ENCODE assay signal across 1 cellular context in genomic region chr19:58474997-58475713, GRCh38.
A peak's percentile ranks its signal among the peaks of the same experiment; 100 is the strongest.
TF ChIP-seq lines count a peak whose summit lies in the region.

No MANE protein-coding gene starts in this region.

TF ChIP-seq in K562, 482 proteins besides CTCF, POLR2A, EP300 and RAD21 (continued from another document and continues in another):
- TF ChIP-seq ATF4 (CRISPR knock-in tag; IDR thresholded peaks at IDR 0.05) (no peak), NEUROD1 (IDR thresholded peaks at IDR 0.05; ENCODE audit: borderline replicate concordance, low read depth, low read length, partially characterized antibody) (no peak), ZNF592 (IDR thresholded peaks at IDR 0.05) (no peak), SIN3B (IDR thresholded peaks at IDR 0.05; ENCODE audit: low read depth) (no peak), NFE2L1 (tag; IDR thresholded peaks at IDR 0.05; ENCODE audit: borderline replicate concordance, low read depth) (no peak), ZNF124 (CRISPR knock-in tag; IDR thresholded peaks at IDR 0.05) (no peak), CBX2 (IDR thresholded peaks at IDR 0.05; ENCODE audit: insufficient read depth, low read length, poor library complexity, severe bottlenecking) (no peak), MXD1 (CRISPR knock-in tag; IDR thresholded peaks at IDR 0.05; ENCODE audit: borderline replicate concordance, poor library complexity, severe bottlenecking) (no peak), ZNF395 (CRISPR knock-in tag; IDR thresholded peaks at IDR 0.05) (no peak), CGGBP1 (CRISPR knock-in tag; IDR thresholded peaks at IDR 0.05) (no peak), EWSR1 (IDR thresholded peaks at IDR 0.05; ENCODE audit: borderline replicate concordance, low read depth, partially characterized antibody) (no peak), FOXA3 (CRISPR knock-in tag; conservative IDR thresholded peaks at IDR 0.05 in 1 of 2, IDR thresholded peaks at IDR 0.05 in 1 of 2) (no peak), TGIF2 (CRISPR knock-in tag; IDR thresholded peaks at IDR 0.05) (no peak), SMARCC2 (IDR thresholded peaks at IDR 0.05; ENCODE audit: low read depth) (no peak), ZNF431 (CRISPR knock-in tag; IDR thresholded peaks at IDR 0.05) (no peak), SMARCE1 (IDR thresholded peaks at IDR 0.05) (0 out of 2 replicates have a peak, but pooled peaks have one; percentile 30), CHD2 (IDR thresholded peaks at IDR 0.05; ENCODE audit: low read depth, low read length) (peak; percentile 34; the same call in 1 of the 2 replicates), POLR3G (IDR thresholded peaks at IDR 0.05; ENCODE audit: extremely low read depth, insufficient read length, insufficient replicate concordance) (no peak), SMAD2 (IDR thresholded peaks at IDR 0.05; ENCODE audit: low read depth, low read length) (no peak), RBM34 (IDR thresholded peaks at IDR 0.05; ENCODE audit: borderline replicate concordance, insufficient read depth, low read length) (no peak), PRMT5 (CRISPR knock-in tag; IDR thresholded peaks at IDR 0.05) (no peak), ETS2 (tag; IDR thresholded peaks at IDR 0.05; ENCODE audit: borderline replicate concordance, poor library complexity, severe bottlenecking) (no peak), MAFK (IDR thresholded peaks at IDR 0.05; ENCODE audit: low read length) (no peak), BRF2 (IDR thresholded peaks at IDR 0.05; ENCODE audit: borderline replicate concordance, insufficient read depth, insufficient read length) (no peak), HSF4 (CRISPR knock-in tag; IDR thresholded peaks at IDR 0.05; ENCODE audit: borderline replicate concordance) (no peak), HDAC3 (IDR thresholded peaks at IDR 0.05; ENCODE audit: borderline replicate concordance, partially characterized antibody) (no peak), ZNF764 (CRISPR knock-in tag; IDR thresholded peaks at IDR 0.05; ENCODE audit: low read depth) (no peak), ZSCAN32 (CRISPR knock-in tag; IDR thresholded peaks at IDR 0.05) (no peak), ELK3 (CRISPR knock-in tag; IDR thresholded peaks at IDR 0.05) (no peak), ZNF282 (CRISPR knock-in tag; IDR thresholded peaks at IDR 0.05) (no peak), TCF3 (CRISPR knock-in tag; IDR thresholded peaks at IDR 0.05) (no peak), HCFC1 (IDR thresholded peaks at IDR 0.05; ENCODE audit: low read depth, low read length) (no peak), TEAD1 (CRISPR knock-in tag; IDR thresholded peaks at IDR 0.05) (no peak), NFE2 (IDR thresholded peaks at IDR 0.05; ENCODE audit: low read depth) (no peak), NUFIP1 (IDR thresholded peaks at IDR 0.05; ENCODE audit: partially characterized antibody) (no peak), SRF (CRISPR knock-in tag; IDR thresholded peaks at IDR 0.05) (no peak), ZNF436 (CRISPR knock-in tag; IDR thresholded peaks at IDR 0.05) (no peak), SNAPC5 (CRISPR knock-in tag; IDR thresholded peaks at IDR 0.05) (no peak), CREB1 (IDR thresholded peaks at IDR 0.05) (peak; percentile 34; the same call in 1 of the 2 replicates), CREB1 (CRISPR knock-in tag; IDR thresholded peaks at IDR 0.05) (no peak), MTF1 (CRISPR knock-in tag; IDR thresholded peaks at IDR 0.05; ENCODE audit: borderline replicate concordance) (no peak), KDM5B (IDR thresholded peaks at IDR 0.05; ENCODE audit: insufficient replicate concordance, low read depth, low read length) (peak; percentile 16), TAF1 (IDR thresholded peaks at IDR 0.05; ENCODE audit: control insufficient read depth, extremely low read depth, insufficient read depth, low read length, severe bottlenecking) (no peak), RBM15 (IDR thresholded peaks at IDR 0.05; ENCODE audit: insufficient read depth, low read length) (no peak)
- TF ChIP-seq, protein P1, sequence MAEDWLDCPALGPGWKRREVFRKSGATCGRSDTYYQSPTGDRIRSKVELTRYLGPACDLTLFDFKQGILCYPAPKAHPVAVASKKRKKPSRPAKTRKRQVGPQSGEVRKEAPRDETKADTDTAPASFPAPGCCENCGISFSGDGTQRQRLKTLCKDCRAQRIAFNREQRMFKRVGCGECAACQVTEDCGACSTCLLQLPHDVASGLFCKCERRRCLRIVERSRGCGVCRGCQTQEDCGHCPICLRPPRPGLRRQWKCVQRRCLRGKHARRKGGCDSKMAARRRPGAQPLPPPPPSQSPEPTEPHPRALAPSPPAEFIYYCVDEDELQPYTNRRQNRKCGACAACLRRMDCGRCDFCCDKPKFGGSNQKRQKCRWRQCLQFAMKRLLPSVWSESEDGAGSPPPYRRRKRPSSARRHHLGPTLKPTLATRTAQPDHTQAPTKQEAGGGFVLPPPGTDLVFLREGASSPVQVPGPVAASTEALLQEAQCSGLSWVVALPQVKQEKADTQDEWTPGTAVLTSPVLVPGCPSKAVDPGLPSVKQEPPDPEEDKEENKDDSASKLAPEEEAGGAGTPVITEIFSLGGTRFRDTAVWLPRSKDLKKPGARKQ (CRISPR knock-in tag; IDR thresholded peaks at IDR 0.05) = no peak
- TF ChIP-seq, protein P2, sequence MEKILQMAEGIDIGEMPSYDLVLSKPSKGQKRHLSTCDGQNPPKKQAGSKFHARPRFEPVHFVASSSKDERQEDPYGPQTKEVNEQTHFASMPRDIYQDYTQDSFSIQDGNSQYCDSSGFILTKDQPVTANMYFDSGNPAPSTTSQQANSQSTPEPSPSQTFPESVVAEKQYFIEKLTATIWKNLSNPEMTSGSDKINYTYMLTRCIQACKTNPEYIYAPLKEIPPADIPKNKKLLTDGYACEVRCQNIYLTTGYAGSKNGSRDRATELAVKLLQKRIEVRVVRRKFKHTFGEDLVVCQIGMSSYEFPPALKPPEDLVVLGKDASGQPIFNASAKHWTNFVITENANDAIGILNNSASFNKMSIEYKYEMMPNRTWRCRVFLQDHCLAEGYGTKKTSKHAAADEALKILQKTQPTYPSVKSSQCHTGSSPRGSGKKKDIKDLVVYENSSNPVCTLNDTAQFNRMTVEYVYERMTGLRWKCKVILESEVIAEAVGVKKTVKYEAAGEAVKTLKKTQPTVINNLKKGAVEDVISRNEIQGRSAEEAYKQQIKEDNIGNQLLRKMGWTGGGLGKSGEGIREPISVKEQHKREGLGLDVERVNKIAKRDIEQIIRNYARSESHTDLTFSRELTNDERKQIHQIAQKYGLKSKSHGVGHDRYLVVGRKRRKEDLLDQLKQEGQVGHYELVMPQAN (IDR thresholded peaks at IDR 0.05; ENCODE audit: borderline replicate concordance) = peak; percentile 82; the same call in 1 of the 2 replicates
- TF ChIP-seq, protein P3, sequence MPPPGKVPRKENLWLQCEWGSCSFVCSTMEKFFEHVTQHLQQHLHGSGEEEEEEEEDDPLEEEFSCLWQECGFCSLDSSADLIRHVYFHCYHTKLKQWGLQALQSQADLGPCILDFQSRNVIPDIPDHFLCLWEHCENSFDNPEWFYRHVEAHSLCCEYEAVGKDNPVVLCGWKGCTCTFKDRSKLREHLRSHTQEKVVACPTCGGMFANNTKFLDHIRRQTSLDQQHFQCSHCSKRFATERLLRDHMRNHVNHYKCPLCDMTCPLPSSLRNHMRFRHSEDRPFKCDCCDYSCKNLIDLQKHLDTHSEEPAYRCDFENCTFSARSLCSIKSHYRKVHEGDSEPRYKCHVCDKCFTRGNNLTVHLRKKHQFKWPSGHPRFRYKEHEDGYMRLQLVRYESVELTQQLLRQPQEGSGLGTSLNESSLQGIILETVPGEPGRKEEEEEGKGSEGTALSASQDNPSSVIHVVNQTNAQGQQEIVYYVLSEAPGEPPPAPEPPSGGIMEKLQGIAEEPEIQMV (tag; conservative IDR thresholded peaks at IDR 0.05; ENCODE audit: low read depth) = no peak
- TF ChIP-seq, protein P4, sequence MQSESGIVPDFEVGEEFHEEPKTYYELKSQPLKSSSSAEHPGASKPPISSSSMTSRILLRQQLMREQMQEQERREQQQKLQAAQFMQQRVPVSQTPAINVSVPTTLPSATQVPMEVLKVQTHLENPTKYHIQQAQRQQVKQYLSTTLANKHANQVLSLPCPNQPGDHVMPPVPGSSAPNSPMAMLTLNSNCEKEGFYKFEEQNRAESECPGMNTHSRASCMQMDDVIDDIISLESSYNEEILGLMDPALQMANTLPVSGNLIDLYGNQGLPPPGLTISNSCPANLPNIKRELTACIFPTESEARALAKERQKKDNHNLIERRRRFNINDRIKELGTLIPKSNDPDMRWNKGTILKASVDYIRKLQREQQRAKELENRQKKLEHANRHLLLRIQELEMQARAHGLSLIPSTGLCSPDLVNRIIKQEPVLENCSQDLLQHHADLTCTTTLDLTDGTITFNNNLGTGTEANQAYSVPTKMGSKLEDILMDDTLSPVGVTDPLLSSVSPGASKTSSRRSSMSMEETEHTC (IDR thresholded peaks at IDR 0.05) = no peak
- TF ChIP-seq, protein P5, sequence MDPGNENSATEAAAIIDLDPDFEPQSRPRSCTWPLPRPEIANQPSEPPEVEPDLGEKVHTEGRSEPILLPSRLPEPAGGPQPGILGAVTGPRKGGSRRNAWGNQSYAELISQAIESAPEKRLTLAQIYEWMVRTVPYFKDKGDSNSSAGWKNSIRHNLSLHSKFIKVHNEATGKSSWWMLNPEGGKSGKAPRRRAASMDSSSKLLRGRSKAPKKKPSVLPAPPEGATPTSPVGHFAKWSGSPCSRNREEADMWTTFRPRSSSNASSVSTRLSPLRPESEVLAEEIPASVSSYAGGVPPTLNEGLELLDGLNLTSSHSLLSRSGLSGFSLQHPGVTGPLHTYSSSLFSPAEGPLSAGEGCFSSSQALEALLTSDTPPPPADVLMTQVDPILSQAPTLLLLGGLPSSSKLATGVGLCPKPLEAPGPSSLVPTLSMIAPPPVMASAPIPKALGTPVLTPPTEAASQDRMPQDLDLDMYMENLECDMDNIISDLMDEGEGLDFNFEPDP (CRISPR knock-in tag; IDR thresholded peaks at IDR 0.05) = no peak
